In the genomic region with DNA sequence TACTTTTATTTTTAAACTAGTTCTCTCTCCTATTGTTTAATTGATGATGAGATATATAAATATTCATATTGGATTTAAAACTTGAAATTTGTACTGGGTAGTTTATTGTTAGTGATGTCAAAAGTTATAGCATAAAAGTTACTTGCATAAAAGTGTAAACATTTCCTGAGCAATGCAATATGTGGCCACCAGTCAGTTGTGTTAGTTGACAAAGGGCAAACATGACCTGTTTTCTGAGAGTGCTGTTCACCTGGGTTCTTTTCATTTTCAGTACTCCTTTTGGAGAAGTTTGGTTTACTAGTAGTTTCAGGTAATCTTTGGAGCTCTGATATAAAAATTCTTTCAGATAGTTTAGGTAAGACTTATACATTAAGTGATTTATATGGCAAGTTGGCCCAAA, we compare ENCODE assay signal across 24 cellular contexts.
"Had no signal": no experiment of that assay in that cellular context is flagged by ENCODE, and none has a peak within 500 bp of the region (broad histone marks: within the 10 kb centered on the region; RNA-seq: fewer than 3 reads in every experiment).

No MANE protein-coding gene starts in this region.

- H3K4me1 ChIP-seq: lower lobe of right lung, pancreas, prostate gland, tibial nerve, uterus had no signal

- ATAC-seq: lower lobe of right lung; naive thymus-derived CD8-positive, alpha-beta T cell; stimulated activated effector memory CD8-positive, alpha-beta T cell treated with anti-CD3 and anti-CD28 coated beads, Interleukin-12 subunit alpha, Interleukin-12 subunit beta, amount 100 ng/mL, for 72 hours; stimulated activated naive CD8-positive, alpha-beta T cell treated with anti-CD3 and anti-CD28 coated beads, Interleukin-15, amount 100 ng/mL, for 72 hours had no signal

- DNase-seq: hypothalamus; immature natural killer cell; kidney; left ventricle myocardium superior; lower lobe of right lung; mammary epithelial cell; mesenchymal stem cell; naive thymus-derived CD8-positive, alpha-beta T cell; nucleus accumbens; pancreas; posterior cingulate gyrus; retina; right cardiac atrium; sigmoid colon; small intestine; stimulated activated CD4-positive, alpha-beta T cell treated with anti-CD3 and anti-CD28 coated beads, Interleukin-4, amount 100 ng/mL, for 24 hours; stimulated activated naive CD4-positive, alpha-beta T cell; stimulated activated naive CD8-positive, alpha-beta T cell treated with anti-CD3 and anti-CD28 coated beads, Interleukin-15, amount 100 ng/mL, for 72 hours; substantia nigra; uterus had no signal

- H3K27me3 ChIP-seq: pancreas, sigmoid colon, spleen, tibial nerve, uterus had no signal

- H3K27ac ChIP-seq: lower lobe of right lung, pancreas, prostate gland, sigmoid colon, tibial nerve, uterus had no signal

- H3K4me3 ChIP-seq: lower lobe of right lung, pancreas, prostate gland, sigmoid colon, spleen, tibial nerve, uterus had no signal

- H3K9me3 ChIP-seq: lower lobe of right lung, pancreas, prostate gland, sigmoid colon, tibial nerve, uterus had no signal

- H3K36me3 ChIP-seq: lower lobe of right lung, pancreas, prostate gland, sigmoid colon, spleen, tibial nerve, uterus had no signal
